8 cellular contexts compared by ENCODE assay signal in genomic region chr14:90513151-90514014, GRCh38.
DNase-seq lines count a peak whose midpoint lies in the region; ATAC-seq, FAIRE-seq and TF ChIP-seq lines count a peak whose summit lies in the region.

No MANE protein-coding gene starts in this region.

- H3K9me3 ChIP-seq in NT2/D1 (ENCODE audit: insufficient read depth, low read length) = no peaks in the 10 kb centered on the region
- H3K9me3 ChIP-seq in heart right ventricle = no peaks in the 10 kb centered on the region

- H3K4me1 ChIP-seq in NT2/D1 (ENCODE audit: insufficient read depth, insufficient read length) (peaks cover 33% of the 10 kb centered on the region), heart right ventricle (peaks cover 23 to 48% (median 36%) of the 10 kb centered on the region in 9 donors)

- H3K4me3 ChIP-seq in NT2/D1 (ENCODE audit: insufficient read length, low read depth) (no peak overlapping the region), heart right ventricle (no peak overlapping the region)

- H3K36me3 ChIP-seq in NT2/D1 (ENCODE audit: insufficient read depth, insufficient read length, low read length) (no peaks in the 10 kb centered on the region), heart right ventricle (no peaks in the 10 kb centered on the region)

- intact Hi-C loops in heart right ventricle (cut with DNase I) = loop anchor here in 2 of 10 donors (10.0 kb wide), 2 partner anchors 109 to 181 kb away; no protein-coding TSS in a partner anchor

- H3K27me3 ChIP-seq in NT2/D1 (ENCODE audit: insufficient read depth, insufficient read length) = no peaks in the 10 kb centered on the region
- H3K27me3 ChIP-seq in heart right ventricle = no peaks in the 10 kb centered on the region

- WGBS in heart right ventricle, 2 donors = 35% methylated on average over 16 of the region's 16 CpGs

- ATAC-seq in heart right ventricle = peak; percentile 87 to 96 (median 90)

- TF ChIP-seq CTCF in heart right ventricle (IDR thresholded peaks at IDR 0.05) = no peak

- FAIRE-seq in HTR-8/SVneo (lab: Jason Lieb, UNC) = no peak

- peak overlapping the region; percentile 58 to 91 (median 76) for H3K27ac ChIP-seq in heart right ventricle

- peak overlapping the region; percentile 10 for H3K9ac ChIP-seq in NT2/D1 (ENCODE audit: insufficient read length, low read depth)

- DNase-seq in HT1080 (ENCODE audit: low read depth) (peak; percentile 56), NT2/D1 (ENCODE audit: low read depth, low spot score) (no peak), heart right ventricle (peak; percentile 73 to 85), putamen (ENCODE audit: low spot score) (peak; percentile 99), HCEC 1CT (no peak), HTR-8/SVneo (ENCODE audit: insufficient read length, low spot score) (no peak), NOMO-1 treated with DMSO at 0.1 percent for 48 hours (lab: John Stamatoyannopoulos, UW; ENCODE audit: unreplicated experiment) (no peak), NCI-H226 (no peak)

Comparison
In these comparisons a context has a peak if more than half of its experiments do, and no peak if none do; other contexts are left out.
1. DNase-seq: peak in HT1080 (single experiment), heart right ventricle (2 of 2) and putamen (single experiment); none in NT2/D1 (single experiment), HCEC 1CT (single experiment), HTR-8/SVneo (single experiment), NOMO-1 treated with DMSO at 0.1 percent for 48 hours (single experiment) and NCI-H226 (single experiment).